1 cellular context compared by ENCODE assay signal in genomic region chr7:85426487-85426960, GRCh38.
TF ChIP-seq lines count a peak whose summit lies in the region.

No MANE protein-coding gene starts in this region.

TF ChIP-seq in HepG2, 621 proteins besides CTCF, POLR2A, EP300 and RAD21 (continued from another document and continues in another):
- TF ChIP-seq ATF2 (CRISPR knock-in tag; IDR thresholded peaks at IDR 0.05) (peak; percentile 74; the same call in 1 of the 2 replicates), ZNF350 (CRISPR knock-in tag; IDR thresholded peaks at IDR 0.05; ENCODE audit: borderline replicate concordance, low read depth) (0 out of 2 replicates have a peak, but pooled peaks have one; percentile 52), ZNF543 (CRISPR knock-in tag; IDR thresholded peaks at IDR 0.05) (no peak), ZFAT (CRISPR knock-in tag; conservative IDR thresholded peaks at IDR 0.05) (no peak), TCF7 (IDR thresholded peaks at IDR 0.05; ENCODE audit: low read depth) (0 out of 2 replicates have a peak, but pooled peaks have one; percentile 26), SMAD3 (CRISPR knock-in tag; IDR thresholded peaks at IDR 0.05) (peak; percentile 43; the same call in 1 of the 2 replicates), SOX6 (IDR thresholded peaks at IDR 0.05) (no peak), SOX6 (CRISPR knock-in tag; IDR thresholded peaks at IDR 0.05) (peak; percentile 89), ZNF770 (CRISPR knock-in tag; IDR thresholded peaks at IDR 0.05) (no peak), ZNF432 (CRISPR knock-in tag; IDR thresholded peaks at IDR 0.05; ENCODE audit: borderline replicate concordance) (no peak), KDM5A (IDR thresholded peaks at IDR 0.05; ENCODE audit: borderline replicate concordance, low read length) (no peak), GABPA (IDR thresholded peaks at IDR 0.05; ENCODE audit: low read depth, low read length) (no peak), GABPA (CRISPR knock-in tag; IDR thresholded peaks at IDR 0.05; ENCODE audit: low read depth) (no peak), IRF1 (CRISPR knock-in tag; IDR thresholded peaks at IDR 0.05; ENCODE audit: low read depth) (no peak)
- TF ChIP-seq, protein P1, sequence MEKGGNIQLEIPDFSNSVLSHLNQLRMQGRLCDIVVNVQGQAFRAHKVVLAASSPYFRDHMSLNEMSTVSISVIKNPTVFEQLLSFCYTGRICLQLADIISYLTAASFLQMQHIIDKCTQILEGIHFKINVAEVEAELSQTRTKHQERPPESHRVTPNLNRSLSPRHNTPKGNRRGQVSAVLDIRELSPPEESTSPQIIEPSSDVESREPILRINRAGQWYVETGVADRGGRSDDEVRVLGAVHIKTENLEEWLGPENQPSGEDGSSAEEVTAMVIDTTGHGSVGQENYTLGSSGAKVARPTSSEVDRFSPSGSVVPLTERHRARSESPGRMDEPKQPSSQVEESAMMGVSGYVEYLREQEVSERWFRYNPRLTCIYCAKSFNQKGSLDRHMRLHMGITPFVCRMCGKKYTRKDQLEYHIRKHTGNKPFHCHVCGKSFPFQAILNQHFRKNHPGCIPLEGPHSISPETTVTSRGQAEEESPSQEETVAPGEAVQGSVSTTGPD (CRISPR knock-in tag; IDR thresholded peaks at IDR 0.05): peak; percentile 76
- TF ChIP-seq, protein P2, sequence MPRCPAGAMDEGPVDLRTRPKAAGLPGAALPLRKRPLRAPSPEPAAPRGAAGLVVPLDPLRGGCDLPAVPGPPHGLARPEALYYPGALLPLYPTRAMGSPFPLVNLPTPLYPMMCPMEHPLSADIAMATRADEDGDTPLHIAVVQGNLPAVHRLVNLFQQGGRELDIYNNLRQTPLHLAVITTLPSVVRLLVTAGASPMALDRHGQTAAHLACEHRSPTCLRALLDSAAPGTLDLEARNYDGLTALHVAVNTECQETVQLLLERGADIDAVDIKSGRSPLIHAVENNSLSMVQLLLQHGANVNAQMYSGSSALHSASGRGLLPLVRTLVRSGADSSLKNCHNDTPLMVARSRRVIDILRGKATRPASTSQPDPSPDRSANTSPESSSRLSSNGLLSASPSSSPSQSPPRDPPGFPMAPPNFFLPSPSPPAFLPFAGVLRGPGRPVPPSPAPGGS (CRISPR knock-in tag; IDR thresholded peaks at IDR 0.05): no peak
- TF ChIP-seq, protein P3, sequence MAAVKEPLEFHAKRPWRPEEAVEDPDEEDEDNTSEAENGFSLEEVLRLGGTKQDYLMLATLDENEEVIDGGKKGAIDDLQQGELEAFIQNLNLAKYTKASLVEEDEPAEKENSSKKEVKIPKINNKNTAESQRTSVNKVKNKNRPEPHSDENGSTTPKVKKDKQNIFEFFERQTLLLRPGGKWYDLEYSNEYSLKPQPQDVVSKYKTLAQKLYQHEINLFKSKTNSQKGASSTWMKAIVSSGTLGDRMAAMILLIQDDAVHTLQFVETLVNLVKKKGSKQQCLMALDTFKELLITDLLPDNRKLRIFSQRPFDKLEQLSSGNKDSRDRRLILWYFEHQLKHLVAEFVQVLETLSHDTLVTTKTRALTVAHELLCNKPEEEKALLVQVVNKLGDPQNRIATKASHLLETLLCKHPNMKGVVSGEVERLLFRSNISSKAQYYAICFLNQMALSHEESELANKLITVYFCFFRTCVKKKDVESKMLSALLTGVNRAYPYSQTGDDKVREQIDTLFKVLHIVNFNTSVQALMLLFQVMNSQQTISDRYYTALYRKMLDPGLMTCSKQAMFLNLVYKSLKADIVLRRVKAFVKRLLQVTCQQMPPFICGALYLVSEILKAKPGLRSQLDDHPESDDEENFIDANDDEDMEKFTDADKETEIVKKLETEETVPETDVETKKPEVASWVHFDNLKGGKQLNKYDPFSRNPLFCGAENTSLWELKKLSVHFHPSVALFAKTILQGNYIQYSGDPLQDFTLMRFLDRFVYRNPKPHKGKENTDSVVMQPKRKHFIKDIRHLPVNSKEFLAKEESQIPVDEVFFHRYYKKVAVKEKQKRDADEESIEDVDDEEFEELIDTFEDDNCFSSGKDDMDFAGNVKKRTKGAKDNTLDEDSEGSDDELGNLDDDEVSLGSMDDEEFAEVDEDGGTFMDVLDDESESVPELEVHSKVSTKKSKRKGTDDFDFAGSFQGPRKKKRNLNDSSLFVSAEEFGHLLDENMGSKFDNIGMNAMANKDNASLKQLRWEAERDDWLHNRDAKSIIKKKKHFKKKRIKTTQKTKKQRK (IDR thresholded peaks at IDR 0.05; ENCODE audit: low read length): no peak
- TF ChIP-seq, protein P4, sequence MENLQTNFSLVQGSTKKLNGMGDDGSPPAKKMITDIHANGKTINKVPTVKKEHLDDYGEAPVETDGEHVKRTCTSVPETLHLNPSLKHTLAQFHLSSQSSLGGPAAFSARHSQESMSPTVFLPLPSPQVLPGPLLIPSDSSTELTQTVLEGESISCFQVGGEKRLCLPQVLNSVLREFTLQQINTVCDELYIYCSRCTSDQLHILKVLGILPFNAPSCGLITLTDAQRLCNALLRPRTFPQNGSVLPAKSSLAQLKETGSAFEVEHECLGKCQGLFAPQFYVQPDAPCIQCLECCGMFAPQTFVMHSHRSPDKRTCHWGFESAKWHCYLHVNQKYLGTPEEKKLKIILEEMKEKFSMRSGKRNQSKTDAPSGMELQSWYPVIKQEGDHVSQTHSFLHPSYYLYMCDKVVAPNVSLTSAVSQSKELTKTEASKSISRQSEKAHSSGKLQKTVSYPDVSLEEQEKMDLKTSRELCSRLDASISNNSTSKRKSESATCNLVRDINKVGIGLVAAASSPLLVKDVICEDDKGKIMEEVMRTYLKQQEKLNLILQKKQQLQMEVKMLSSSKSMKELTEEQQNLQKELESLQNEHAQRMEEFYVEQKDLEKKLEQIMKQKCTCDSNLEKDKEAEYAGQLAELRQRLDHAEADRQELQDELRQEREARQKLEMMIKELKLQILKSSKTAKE (CRISPR knock-in tag; IDR thresholded peaks at IDR 0.05; ENCODE audit: borderline replicate concordance): no peak
- TF ChIP-seq, protein P5, sequence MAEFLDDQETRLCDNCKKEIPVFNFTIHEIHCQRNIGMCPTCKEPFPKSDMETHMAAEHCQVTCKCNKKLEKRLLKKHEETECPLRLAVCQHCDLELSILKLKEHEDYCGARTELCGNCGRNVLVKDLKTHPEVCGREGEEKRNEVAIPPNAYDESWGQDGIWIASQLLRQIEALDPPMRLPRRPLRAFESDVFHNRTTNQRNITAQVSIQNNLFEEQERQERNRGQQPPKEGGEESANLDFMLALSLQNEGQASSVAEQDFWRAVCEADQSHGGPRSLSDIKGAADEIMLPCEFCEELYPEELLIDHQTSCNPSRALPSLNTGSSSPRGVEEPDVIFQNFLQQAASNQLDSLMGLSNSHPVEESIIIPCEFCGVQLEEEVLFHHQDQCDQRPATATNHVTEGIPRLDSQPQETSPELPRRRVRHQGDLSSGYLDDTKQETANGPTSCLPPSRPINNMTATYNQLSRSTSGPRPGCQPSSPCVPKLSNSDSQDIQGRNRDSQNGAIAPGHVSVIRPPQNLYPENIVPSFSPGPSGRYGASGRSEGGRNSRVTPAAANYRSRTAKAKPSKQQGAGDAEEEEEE (CRISPR knock-in tag; IDR thresholded peaks at IDR 0.05; ENCODE audit: borderline replicate concordance): no peak
- TF ChIP-seq, protein P6, sequence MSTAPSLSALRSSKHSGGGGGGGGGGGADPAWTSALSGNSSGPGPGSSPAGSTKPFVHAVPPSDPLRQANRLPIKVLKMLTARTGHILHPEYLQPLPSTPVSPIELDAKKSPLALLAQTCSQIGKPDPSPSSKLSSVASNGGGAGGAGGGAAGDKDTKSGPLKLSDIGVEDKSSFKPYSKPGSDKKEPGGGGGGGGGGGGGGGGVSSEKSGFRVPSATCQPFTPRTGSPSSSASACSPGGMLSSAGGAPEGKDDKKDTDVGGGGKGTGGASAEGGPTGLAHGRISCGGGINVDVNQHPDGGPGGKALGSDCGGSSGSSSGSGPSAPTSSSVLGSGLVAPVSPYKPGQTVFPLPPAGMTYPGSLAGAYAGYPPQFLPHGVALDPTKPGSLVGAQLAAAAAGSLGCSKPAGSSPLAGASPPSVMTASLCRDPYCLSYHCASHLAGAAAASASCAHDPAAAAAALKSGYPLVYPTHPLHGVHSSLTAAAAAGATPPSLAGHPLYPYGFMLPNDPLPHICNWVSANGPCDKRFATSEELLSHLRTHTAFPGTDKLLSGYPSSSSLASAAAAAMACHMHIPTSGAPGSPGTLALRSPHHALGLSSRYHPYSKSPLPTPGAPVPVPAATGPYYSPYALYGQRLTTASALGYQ (CRISPR knock-in tag; IDR thresholded peaks at IDR 0.05): peak; percentile 28; the same call in 1 of the 2 replicates
- TF ChIP-seq, protein P7, sequence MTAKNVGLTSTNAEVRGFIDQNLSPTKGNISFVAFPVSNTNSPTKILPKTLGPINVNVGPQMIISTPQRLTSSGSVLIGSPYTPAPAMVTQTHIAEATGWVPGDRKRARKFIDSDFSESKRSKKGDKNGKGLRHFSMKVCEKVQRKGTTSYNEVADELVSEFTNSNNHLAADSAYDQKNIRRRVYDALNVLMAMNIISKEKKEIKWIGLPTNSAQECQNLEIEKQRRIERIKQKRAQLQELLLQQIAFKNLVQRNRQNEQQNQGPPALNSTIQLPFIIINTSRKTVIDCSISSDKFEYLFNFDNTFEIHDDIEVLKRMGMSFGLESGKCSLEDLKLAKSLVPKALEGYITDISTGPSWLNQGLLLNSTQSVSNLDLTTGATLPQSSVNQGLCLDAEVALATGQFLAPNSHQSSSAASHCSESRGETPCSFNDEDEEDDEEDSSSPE (CRISPR knock-in tag; IDR thresholded peaks at IDR 0.05): peak; percentile 30; the same call in 1 of the 2 replicates
- TF ChIP-seq, protein P8, sequence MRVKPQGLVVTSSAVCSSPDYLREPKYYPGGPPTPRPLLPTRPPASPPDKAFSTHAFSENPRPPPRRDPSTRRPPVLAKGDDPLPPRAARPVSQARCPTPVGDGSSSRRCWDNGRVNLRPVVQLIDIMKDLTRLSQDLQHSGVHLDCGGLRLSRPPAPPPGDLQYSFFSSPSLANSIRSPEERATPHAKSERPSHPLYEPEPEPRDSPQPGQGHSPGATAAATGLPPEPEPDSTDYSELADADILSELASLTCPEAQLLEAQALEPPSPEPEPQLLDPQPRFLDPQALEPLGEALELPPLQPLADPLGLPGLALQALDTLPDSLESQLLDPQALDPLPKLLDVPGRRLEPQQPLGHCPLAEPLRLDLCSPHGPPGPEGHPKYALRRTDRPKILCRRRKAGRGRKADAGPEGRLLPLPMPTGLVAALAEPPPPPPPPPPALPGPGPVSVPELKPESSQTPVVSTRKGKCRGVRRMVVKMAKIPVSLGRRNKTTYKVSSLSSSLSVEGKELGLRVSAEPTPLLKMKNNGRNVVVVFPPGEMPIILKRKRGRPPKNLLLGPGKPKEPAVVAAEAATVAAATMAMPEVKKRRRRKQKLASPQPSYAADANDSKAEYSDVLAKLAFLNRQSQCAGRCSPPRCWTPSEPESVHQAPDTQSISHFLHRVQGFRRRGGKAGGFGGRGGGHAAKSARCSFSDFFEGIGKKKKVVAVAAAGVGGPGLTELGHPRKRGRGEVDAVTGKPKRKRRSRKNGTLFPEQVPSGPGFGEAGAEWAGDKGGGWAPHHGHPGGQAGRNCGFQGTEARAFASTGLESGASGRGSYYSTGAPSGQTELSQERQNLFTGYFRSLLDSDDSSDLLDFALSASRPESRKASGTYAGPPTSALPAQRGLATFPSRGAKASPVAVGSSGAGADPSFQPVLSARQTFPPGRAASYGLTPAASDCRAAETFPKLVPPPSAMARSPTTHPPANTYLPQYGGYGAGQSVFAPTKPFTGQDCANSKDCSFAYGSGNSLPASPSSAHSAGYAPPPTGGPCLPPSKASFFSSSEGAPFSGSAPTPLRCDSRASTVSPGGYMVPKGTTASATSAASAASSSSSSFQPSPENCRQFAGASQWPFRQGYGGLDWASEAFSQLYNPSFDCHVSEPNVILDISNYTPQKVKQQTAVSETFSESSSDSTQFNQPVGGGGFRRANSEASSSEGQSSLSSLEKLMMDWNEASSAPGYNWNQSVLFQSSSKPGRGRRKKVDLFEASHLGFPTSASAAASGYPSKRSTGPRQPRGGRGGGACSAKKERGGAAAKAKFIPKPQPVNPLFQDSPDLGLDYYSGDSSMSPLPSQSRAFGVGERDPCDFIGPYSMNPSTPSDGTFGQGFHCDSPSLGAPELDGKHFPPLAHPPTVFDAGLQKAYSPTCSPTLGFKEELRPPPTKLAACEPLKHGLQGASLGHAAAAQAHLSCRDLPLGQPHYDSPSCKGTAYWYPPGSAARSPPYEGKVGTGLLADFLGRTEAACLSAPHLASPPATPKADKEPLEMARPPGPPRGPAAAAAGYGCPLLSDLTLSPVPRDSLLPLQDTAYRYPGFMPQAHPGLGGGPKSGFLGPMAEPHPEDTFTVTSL (CRISPR knock-in tag; IDR thresholded peaks at IDR 0.05; ENCODE audit: borderline replicate concordance): no peak; the same call in 1 of the 2 replicates
- TF ChIP-seq, protein P9, sequence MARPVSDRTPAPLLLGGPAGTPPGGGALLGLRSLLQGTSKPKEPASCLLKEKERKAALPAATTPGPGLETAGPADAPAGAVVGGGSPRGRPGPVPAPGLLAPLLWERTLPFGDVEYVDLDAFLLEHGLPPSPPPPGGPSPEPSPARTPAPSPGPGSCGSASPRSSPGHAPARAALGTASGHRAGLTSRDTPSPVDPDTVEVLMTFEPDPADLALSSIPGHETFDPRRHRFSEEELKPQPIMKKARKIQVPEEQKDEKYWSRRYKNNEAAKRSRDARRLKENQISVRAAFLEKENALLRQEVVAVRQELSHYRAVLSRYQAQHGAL (CRISPR knock-in tag; IDR thresholded peaks at IDR 0.05; ENCODE audit: not compliant biosample characterization): no peak
